8 cellular contexts compared by ENCODE assay signal in genomic region chr6:137233561-137234504, GRCh38. TPM values are rescaled to one million over a fixed set of nuclear protein-coding genes. Genes with fewer than 3 reads are reported as not detected.
A peak's percentile ranks its signal among the peaks of the same experiment; 100 is the strongest.
DNase-seq lines count a peak whose midpoint lies in the region; ATAC-seq, FAIRE-seq and TF ChIP-seq lines count a peak whose summit lies in the region.

No MANE protein-coding gene starts in this region.

- intact Hi-C loops in pancreas (cut with DNase I) = no loop called here

- H3K4me1 ChIP-seq in RWPE2 (ENCODE audit: insufficient read depth, poor library complexity, severe bottlenecking) (peaks cover 31% of the 10 kb centered on the region), pancreas (peaks cover 0 to 22% (median 0%) of the 10 kb centered on the region in 3 donors)

- no peak for TF ChIP-seq CTCF in RWPE2 (IDR thresholded peaks at IDR 0.05; ENCODE audit: poor library complexity, severe bottlenecking)
- no peak for TF ChIP-seq CTCF in pancreas (IDR thresholded peaks at IDR 0.05)

- WGBS in pancreas, 2 donors = 65 to 68% methylated on average over 5 of the region's 5 CpGs

- H3K27me3 ChIP-seq in RWPE2 (ENCODE audit: insufficient read depth, poor library complexity, severe bottlenecking) (no peaks in the 10 kb centered on the region), pancreas (no peaks in the 10 kb centered on the region)

- peak; percentile 53 for FAIRE-seq in pancreas (lab: Jason Lieb, UNC)

- H3K36me3 ChIP-seq in RWPE2 (ENCODE audit: low read depth) (no peaks in the 10 kb centered on the region), pancreas (no peaks in the 10 kb centered on the region)

- DNase-seq in RWPE2 (ENCODE audit: low spot score) (no peak), epithelial cell of prostate (ENCODE audit: low read depth, low spot score) (peak; percentile 65), pancreas (no peak)

- H3K27ac ChIP-seq in RWPE2 (ENCODE audit: poor library complexity, severe bottlenecking) (peak overlapping the region; percentile 41), epithelial cell of prostate (peak overlapping the region; percentile 82), pancreas (peak overlapping the region in 2 of 4 donors; percentile 60 to 64)

- peaks cover 2% of the 10 kb centered on the region for H3K9me3 ChIP-seq in RWPE2 (ENCODE audit: severe bottlenecking)
- H3K9me3 ChIP-seq in pancreas = no peaks in the 10 kb centered on the region

- ATAC-seq in GM21528 (IDR thresholded peaks at IDR 0.05; ENCODE audit: low FRiP score, unreplicated experiment) (peak; percentile 24), RWPE2 (ENCODE audit: low read depth) (peak; percentile 44), pancreas (peak in 3 of 4 donors; percentile 72 to 84 (median 78)), GM21786 (IDR thresholded peaks at IDR 0.05; ENCODE audit: unreplicated experiment) (no peak), HG03139 (IDR thresholded peaks at IDR 0.05; ENCODE audit: unreplicated experiment) (no peak), HG03097 (IDR thresholded peaks at IDR 0.05; ENCODE audit: low FRiP score, unreplicated experiment) (no peak), GM21576 (IDR thresholded peaks at IDR 0.05; ENCODE audit: unreplicated experiment) (no peak)

- H3K4me3 ChIP-seq in RWPE2 (ENCODE audit: severe bottlenecking) = no peak overlapping the region
- no peak overlapping the region for H3K4me3 ChIP-seq in pancreas

RNA-seq across cellular contexts. Expression of gene IFNGR1, which starts 14.6 kb away (rescaled TPM):
- total RNA-seq in pancreas = 10 to 100 TPM; 14.1 to 65.5 (median 19.9) TPM
- polyA plus RNA-seq in pancreas = 10 to 100 TPM; 22.0 to 30.7 TPM

Comparison
In these comparisons a context has a peak if more than half of its experiments do, and no peak if none do; other contexts are left out.
1. ATAC-seq: peak in GM21528 (single experiment), RWPE2 (single experiment) and pancreas (3 of 4); none in GM21786 (single experiment), HG03139 (single experiment), HG03097 (single experiment) and GM21576 (single experiment).